18 cellular contexts compared by ENCODE assay signal in genomic region chrX:26789751-26790150, GRCh38.
"Had no signal": no experiment of that assay in that cellular context is flagged by ENCODE, and none has a peak within 500 bp of the region (broad histone marks: within the 10 kb centered on the region; RNA-seq: fewer than 3 reads in every experiment).

No MANE protein-coding gene starts in this region.

- DNase-seq: cerebellar nuclear complex; effector memory CD4-positive, alpha-beta T cell; foreskin melanocyte; hypothalamus; immature natural killer cell; left ventricle myocardium superior; lower lobe of right lung; natural killer cell; pancreas; stimulated activated CD4-positive, alpha-beta T cell treated with anti-CD3 and anti-CD28 coated beads, Interleukin-2, amount 100 ng/mL, for 24 hours; stimulated activated CD4-positive, alpha-beta T cell treated with anti-CD3 and anti-CD28 coated beads, Interleukin-4, amount 100 ng/mL, for 24 hours; stimulated activated naive CD4-positive, alpha-beta T cell treated with Interleukin-2 at 50 U/mL for 16 hours; stomach; thyroid gland; trophoblast cell had no signal

- H3K4me1 ChIP-seq: lower lobe of right lung, pancreas, right atrium auricular region, stomach, thyroid gland, vagina had no signal

- H3K9me3 ChIP-seq: lower lobe of right lung, neutrophil, pancreas, right atrium auricular region, stomach, thyroid gland, vagina had no signal

- H3K36me3 ChIP-seq: lower lobe of right lung, neutrophil, pancreas, right atrium auricular region, stomach, thyroid gland, vagina had no signal

- H3K4me3 ChIP-seq: lower lobe of right lung, pancreas, right atrium auricular region, stomach, thyroid gland, vagina had no signal

- H3K27ac ChIP-seq: lower lobe of right lung, neutrophil, pancreas, right atrium auricular region, stomach, thyroid gland, vagina had no signal

- H3K27me3 ChIP-seq: neutrophil, right atrium auricular region, stomach, thyroid gland, vagina had no signal
